Comparison of ENCODE assay signal across 9 cellular contexts in the genomic region with DNA sequence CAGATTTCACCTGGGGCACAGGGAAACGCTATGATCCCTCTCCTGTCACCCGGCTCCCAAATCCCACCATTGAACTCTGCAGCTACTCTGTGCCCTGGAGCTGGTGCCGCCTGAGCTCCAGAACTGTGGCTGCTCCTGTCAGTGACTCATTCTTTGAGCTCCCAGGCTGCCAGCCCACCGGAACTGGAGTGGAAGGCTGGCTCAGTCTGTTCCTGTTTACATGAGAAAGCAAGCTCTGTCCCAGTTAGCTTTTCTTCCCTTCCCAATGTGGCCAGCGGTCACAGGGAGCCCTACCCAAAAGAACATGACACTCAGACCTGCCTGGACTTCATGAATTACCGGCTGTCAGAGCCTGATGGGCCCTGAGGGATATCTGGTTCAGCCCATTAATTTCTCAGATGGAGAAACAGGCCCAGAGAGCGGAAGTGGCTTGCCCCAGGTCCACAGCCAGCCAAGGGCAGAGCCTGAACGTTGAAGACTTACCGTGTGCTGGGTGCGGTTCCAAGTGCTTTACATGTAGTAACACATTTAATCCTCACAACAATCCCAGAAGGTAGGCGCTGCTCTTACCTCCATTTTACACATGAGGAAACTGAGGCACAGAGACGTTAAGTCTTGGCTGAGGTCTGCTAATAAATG. TPM values are rescaled to one million over a fixed set of nuclear protein-coding genes. Genes with fewer than 3 reads are reported as not detected.
A peak's percentile ranks its signal among the peaks of the same experiment; 100 is the strongest.
DNase-seq lines count a peak whose midpoint lies in the region; ATAC-seq and TF ChIP-seq lines count a peak whose summit lies in the region.
"Had no signal": no experiment of that assay in that cellular context is flagged by ENCODE, and none has a peak within 500 bp of the region (broad histone marks: within the 10 kb centered on the region; RNA-seq: fewer than 3 reads in every experiment).

No MANE protein-coding gene starts in this region.

- no peak overlapping the region for H3K27ac Mint-ChIP-seq in CD4-positive, alpha-beta T cell
- no peak overlapping the region for H3K27ac Mint-ChIP-seq in activated naive CD4-positive, alpha-beta T cell treated with anti-CD3 and anti-CD28 coated beads for 36 hours

- peaks cover 14% of the 10 kb centered on the region for H3K4me1 ChIP-seq in suprapubic skin

- H3K27me3 ChIP-seq in suprapubic skin = no peaks in the 10 kb centered on the region
- peaks cover 4% of the 10 kb centered on the region for H3K27me3 ChIP-seq in CD4-positive, alpha-beta T cell (ENCODE audit: control insufficient read depth, insufficient read depth, low read length)

- H3K27ac ChIP-seq in angular gyrus (ENCODE audit: low read depth, low read length) = peak overlapping the region; percentile 88
- H3K27ac ChIP-seq in suprapubic skin = peak overlapping the region; percentile 52
- H3K27ac ChIP-seq in CD4-positive, alpha-beta T cell (ENCODE audit: low read depth, low read length) = no peak overlapping the region

- CTCF ChIA-PET in CD4-positive, alpha-beta T cell (lab: Charles Lee) = no interaction called here
- CTCF ChIA-PET in activated naive CD4-positive, alpha-beta T cell treated with anti-CD3 and anti-CD28 coated beads for 36 hours (lab: Charles Lee) = interaction anchor here (1.1 to 4.5 kb wide), 3 partner anchors 8 to 28 kb away, joined by 3 to 21 read pairs (median 3); no protein-coding TSS in a partner anchor

- no peaks in the 10 kb centered on the region for H3K36me3 ChIP-seq in suprapubic skin

- WGBS in suprapubic skin = 25% methylated on average over 8 of the region's 12 CpGs

- no peak overlapping the region for H3K4me3 ChIP-seq in suprapubic skin

- H3K9me3 ChIP-seq in suprapubic skin = no peaks in the 10 kb centered on the region
- H3K9me3 ChIP-seq in CD4-positive, alpha-beta T cell (ENCODE audit: control insufficient read depth, low read length) = no peaks in the 10 kb centered on the region

- POLR2A ChIA-PET in CD4-positive, alpha-beta T cell (lab: Charles Lee) = no interaction called here

- no peaks in the 10 kb centered on the region for H3K36me3 Mint-ChIP-seq in CD4-positive, alpha-beta T cell (ENCODE audit: low read depth)
- H3K36me3 Mint-ChIP-seq in activated naive CD4-positive, alpha-beta T cell treated with anti-CD3 and anti-CD28 coated beads for 36 hours (ENCODE audit: low read depth) = no peaks in the 10 kb centered on the region

- no peak overlapping the region for H3K4me3 Mint-ChIP-seq in CD4-positive, alpha-beta T cell
- no peak overlapping the region for H3K4me3 Mint-ChIP-seq in activated naive CD4-positive, alpha-beta T cell treated with anti-CD3 and anti-CD28 coated beads for 36 hours

- no peak for TF ChIP-seq POLR2A in suprapubic skin (IDR thresholded peaks at IDR 0.05)

- no peaks in the 10 kb centered on the region for H3K27me3 Mint-ChIP-seq in CD4-positive, alpha-beta T cell
- H3K27me3 Mint-ChIP-seq in activated naive CD4-positive, alpha-beta T cell treated with anti-CD3 and anti-CD28 coated beads for 36 hours (ENCODE audit: low read depth) = no peaks in the 10 kb centered on the region

- no peaks in the 10 kb centered on the region for H3K4me1 Mint-ChIP-seq in CD4-positive, alpha-beta T cell (ENCODE audit: low read depth)
- H3K4me1 Mint-ChIP-seq in activated naive CD4-positive, alpha-beta T cell treated with anti-CD3 and anti-CD28 coated beads for 36 hours (ENCODE audit: low read depth) = no peaks in the 10 kb centered on the region

- DNase-seq in HS-27A (ENCODE audit: low read depth) (peak; percentile 43), hippocampal formation (lab: John Stamatoyannopoulos, UW) (peak; percentile 26 to 66), suprapubic skin (ENCODE audit: low spot score in 2 of 2) (no peak), NCI-H187 treated with DMSO at 0.1 percent for 48 hours (lab: John Stamatoyannopoulos, UW) (no peak)
- DNase-seq in CD4-positive, alpha-beta T cell = no peak
- DNase-seq in activated CD4-positive, alpha-beta T cell treated with anti-CD3 and anti-CD28 coated beads for 1 hour = no peak
- no peak for DNase-seq in activated naive CD4-positive, alpha-beta T cell treated with anti-CD3 and anti-CD28 coated beads for 36 hours
- DNase-seq: activated CD4-positive, CD25-positive, alpha-beta regulatory T cell treated with anti-CD3 and anti-CD28 coated beads, Interleukin-2, amount 50 U/mL, for 72 hours had no signal

- TF ChIP-seq CTCF in suprapubic skin (IDR thresholded peaks at IDR 0.05) = no peak
- TF ChIP-seq CTCF in CD4-positive, alpha-beta T cell (IDR thresholded peaks at IDR 0.05) = no peak

- no peak for TF ChIP-seq EP300 in suprapubic skin (IDR thresholded peaks at IDR 0.05)

- no peak for ATAC-seq in CD4-positive, alpha-beta T cell (ENCODE audit: poor library complexity)

- intact Hi-C loops in CD4-positive, alpha-beta T cell (cut with DNase I, micrococcal nuclease) = no loop called here
- intact Hi-C loops in activated naive CD4-positive, alpha-beta T cell treated with anti-CD3 and anti-CD28 coated beads for 36 hours (cut with micrococcal nuclease) = no loop called here

- H3K9me3 Mint-ChIP-seq in CD4-positive, alpha-beta T cell = no peaks in the 10 kb centered on the region
- H3K9me3 Mint-ChIP-seq in activated naive CD4-positive, alpha-beta T cell treated with anti-CD3 and anti-CD28 coated beads for 36 hours = no peaks in the 10 kb centered on the region

RNA-seq across cellular contexts. Expression of gene IGSF22, which starts 23.8 kb away (rescaled TPM):
- total RNA-seq in suprapubic skin = 1 to 10 TPM in 1 of 4 donors, not detected in 3; 2.3 TPM
- total RNA-seq in CD4-positive, alpha-beta T cell = 1 to 10 TPM; 4.0 to 5.0 TPM
- 1 to 10 TPM; 1.2 to 1.3 TPM for total RNA-seq in activated naive CD4-positive, alpha-beta T cell treated with anti-CD3 and anti-CD28 coated beads for 36 hours

RNA-seq across cellular contexts. Expression of gene PTPN5, which starts 41.8 kb away (rescaled TPM):
- 1 to 10 TPM in 2 of 4 donors, under 1 TPM in 1, not detected in 1; 0.15 to 1.7 (median 1.3) TPM for total RNA-seq in suprapubic skin
- total RNA-seq in CD4-positive, alpha-beta T cell = not detected
- not detected for total RNA-seq in activated naive CD4-positive, alpha-beta T cell treated with anti-CD3 and anti-CD28 coated beads for 36 hours

RNA-seq across cellular contexts. Expression of gene TMEM86A, which starts 51.2 kb away (rescaled TPM):
- total RNA-seq in suprapubic skin = 10 to 100 TPM; 17.1 to 57.0 (median 41.1) TPM
- total RNA-seq in CD4-positive, alpha-beta T cell = 1 to 10 TPM; 8.0 to 8.5 TPM
- under 1 TPM; 0.05 to 0.15 TPM for total RNA-seq in activated naive CD4-positive, alpha-beta T cell treated with anti-CD3 and anti-CD28 coated beads for 36 hours

Comparison
In these comparisons a context has a peak if more than half of its experiments do, and no peak if none do; other contexts are left out.
1. DNase-seq: peak in HS-27A (single experiment) and hippocampal formation (2 of 2); none in suprapubic skin (0 of 2), NCI-H187 treated with DMSO at 0.1 percent for 48 hours (single experiment), CD4-positive, alpha-beta T cell (0 of 10), activated CD4-positive, alpha-beta T cell treated with anti-CD3 and anti-CD28 coated beads for 1 hour (single experiment) and activated naive CD4-positive, alpha-beta T cell treated with anti-CD3 and anti-CD28 coated beads for 36 hours (single experiment).
2. RNA of gene TMEM86A, which starts 51.2 kb away (total RNA-seq): 17.1 to 57.0 TPM in suprapubic skin and 8.0 to 8.5 TPM in CD4-positive, alpha-beta T cell; 0.05 to 0.15 TPM in activated naive CD4-positive, alpha-beta T cell treated with anti-CD3 and anti-CD28 coated beads for 36 hours; every median in the first group is over 4 times any median in the second.